ENCODE assay signal across 24 cellular contexts in genomic region chr10:18229839-18230238, GRCh38.
DNase-seq lines count a peak whose midpoint lies in the region; ATAC-seq and TF ChIP-seq lines count a peak whose summit lies in the region.
"Had no signal": no experiment of that assay in that cellular context is flagged by ENCODE, and none has a peak within 500 bp of the region (broad histone marks: within the 10 kb centered on the region; RNA-seq: fewer than 3 reads in every experiment).

No MANE protein-coding gene starts in this region.

- H3K4me3 ChIP-seq in ACC112 (ENCODE audit: low read depth, low read length) (peak overlapping the region; percentile 50; the same call in 1 of the 2 replicates), foreskin fibroblast (ENCODE audit: low read depth in 1 of 2, low read length in 2 of 2) (no peak overlapping the region)
- H3K4me3 ChIP-seq: SK-N-MC, thoracic aorta had no signal

- peaks cover 41% of the 10 kb centered on the region for H3K4me1 Mint-ChIP-seq in HFFc6 (ENCODE audit: low read depth)
- H3K4me1 Mint-ChIP-seq: activated CD4-positive, alpha-beta T cell treated with anti-CD3 and anti-CD28 coated beads for 36 hours; activated naive CD8-positive, alpha-beta T cell treated with anti-CD3 and anti-CD28 coated beads, Interleukin-2, amount 50 U/mL, for 24 hours had no signal

- H3K27ac Mint-ChIP-seq in HFFc6, result 0 out of 2 replicates have a peak overlapping the region, but pooled peaks have one; percentile 9
- H3K27ac Mint-ChIP-seq: activated CD4-positive, alpha-beta T cell treated with anti-CD3 and anti-CD28 coated beads for 36 hours; activated naive CD8-positive, alpha-beta T cell treated with anti-CD3 and anti-CD28 coated beads, Interleukin-2, amount 50 U/mL, for 24 hours; activated T-helper 2 cell treated with anti-CD3 and anti-CD28 coated beads, Interferon-gamma antibody, Interleukin-2, Interleukin-4, amounts not matched to agents 10 μg/mL and 5 μg/mL and 100 μg/mL, durations not matched to agents 14 hours and 24 hours and 36 hours; CD4-positive, alpha-beta T cell; nephron progenitor cell had no signal

- H3K4me3 Mint-ChIP-seq in HFFc6, result peak overlapping the region; percentile 41; the same call in 1 of the 2 replicates
- H3K4me3 Mint-ChIP-seq: activated CD4-positive, alpha-beta T cell treated with anti-CD3 and anti-CD28 coated beads for 36 hours; activated naive CD8-positive, alpha-beta T cell treated with anti-CD3 and anti-CD28 coated beads, Interleukin-2, amount 50 U/mL, for 24 hours; CD4-positive, alpha-beta T cell; mesothelial cell of epicardium; nephron progenitor cell had no signal

- H3K27ac ChIP-seq in ACC112 (ENCODE audit: low read depth, low read length), result peak overlapping the region; percentile 78
- H3K27ac ChIP-seq: SK-N-MC, thoracic aorta had no signal

- peaks cover 20% of the 10 kb centered on the region for H3K4me1 ChIP-seq in ACC112 (ENCODE audit: control insufficient read depth, insufficient read depth, low read length, unreplicated experiment)

- H3K9me3 Mint-ChIP-seq in HFFc6, result no peaks in the 10 kb centered on the region
- H3K9me3 Mint-ChIP-seq: activated naive CD8-positive, alpha-beta T cell treated with anti-CD3 and anti-CD28 coated beads, Interleukin-2, amount 50 U/mL, for 24 hours; activated T-helper 2 cell treated with anti-CD3 and anti-CD28 coated beads, Interferon-gamma antibody, Interleukin-2, Interleukin-4, amounts not matched to agents 10 μg/mL and 5 μg/mL and 100 μg/mL, durations not matched to agents 14 hours and 24 hours and 36 hours; CD4-positive, alpha-beta T cell; mesothelial cell of epicardium had no signal

- H3K79me2 ChIP-seq in ACC112 (ENCODE audit: control insufficient read depth, insufficient read depth, low read length, unreplicated experiment), result no peaks in the 10 kb centered on the region

- TF ChIP-seq CTCF in HFFc6 (IDR thresholded peaks at IDR 0.05), result no peak
- TF ChIP-seq CTCF in foreskin fibroblast (IDR thresholded peaks at IDR 0.05; ENCODE audit: low read depth, low read length), result no peak

- DNase-seq in HFFc6, result peak; percentile 7
- peak; percentile 16 to 32 for DNase-seq in SW 1271 (lab: John Stamatoyannopoulos, UW)
- DNase-seq in foreskin fibroblast, result peak; percentile 71 to 85
- no peak for DNase-seq in pons (ENCODE audit: low spot score)
- no peak for DNase-seq in effector CD8-positive, alpha-beta T cell (lab: John Stamatoyannopoulos, UW)
- no peak for DNase-seq in nucleus accumbens (lab: John Stamatoyannopoulos, UW)
- DNase-seq: activated CD4-positive, alpha-beta T cell treated with anti-CD3 and anti-CD28 coated beads for 36 hours; activated naive CD8-positive, alpha-beta T cell treated with anti-CD3 and anti-CD28 coated beads, Interleukin-2, amount 50 U/mL, for 24 hours; caudate nucleus; CD4-positive, alpha-beta T cell; DMS53; left cardiac atrium; NCI-H1092 treated with DMSO at 0.1 percent for 48 hours; NCI-H2081 treated with DMSO at 0.1 percent for 48 hours; NCI-H69; nephron progenitor cell; stimulated activated CD4-positive, alpha-beta T cell treated with anti-CD3 and anti-CD28 coated beads, Interleukin-12 subunit alpha, Interleukin-12 subunit beta, amount 100 ng/mL, for 4 hours had no signal

- H3K27me3 ChIP-seq in ACC112 (ENCODE audit: insufficient read depth, low read length), result no peaks in the 10 kb centered on the region

- H2AFZ ChIP-seq in ACC112 (ENCODE audit: low read length, unreplicated experiment), result peak overlapping the region; percentile 1

- no peaks in the 10 kb centered on the region for H3K36me3 Mint-ChIP-seq in HFFc6 (ENCODE audit: low read depth)
- H3K36me3 Mint-ChIP-seq: mesothelial cell of epicardium had no signal

- no peak for ATAC-seq in GM18511 (IDR thresholded peaks at IDR 0.05; ENCODE audit: unreplicated experiment)
- ATAC-seq: activated CD4-positive, alpha-beta T cell treated with anti-CD3 and anti-CD28 coated beads for 36 hours; activated naive CD8-positive, alpha-beta T cell treated with anti-CD3 and anti-CD28 coated beads, Interleukin-2, amount 50 U/mL, for 24 hours; esophagus mucosa; left cardiac atrium had no signal

- H3K36me3 ChIP-seq in ACC112 (ENCODE audit: insufficient read depth, low read length), result no peaks in the 10 kb centered on the region
- H3K36me3 ChIP-seq: thoracic aorta had no signal

- H3K27me3 Mint-ChIP-seq in HFFc6 (ENCODE audit: insufficient read depth), result no peaks in the 10 kb centered on the region; the same call in none of the 2 replicates
- H3K27me3 Mint-ChIP-seq: CD4-positive, alpha-beta T cell had no signal

Comparison
In these comparisons a context has a peak if more than half of its experiments do, and no peak if none do; other contexts are left out.
1. DNase-seq: peak in HFFc6 (single experiment), SW 1271 (2 of 2) and foreskin fibroblast (2 of 2); none in pons (single experiment), effector CD8-positive, alpha-beta T cell (single experiment) and nucleus accumbens (0 of 56).